ENCODE assay signal across 24 cellular contexts in the genomic region with DNA sequence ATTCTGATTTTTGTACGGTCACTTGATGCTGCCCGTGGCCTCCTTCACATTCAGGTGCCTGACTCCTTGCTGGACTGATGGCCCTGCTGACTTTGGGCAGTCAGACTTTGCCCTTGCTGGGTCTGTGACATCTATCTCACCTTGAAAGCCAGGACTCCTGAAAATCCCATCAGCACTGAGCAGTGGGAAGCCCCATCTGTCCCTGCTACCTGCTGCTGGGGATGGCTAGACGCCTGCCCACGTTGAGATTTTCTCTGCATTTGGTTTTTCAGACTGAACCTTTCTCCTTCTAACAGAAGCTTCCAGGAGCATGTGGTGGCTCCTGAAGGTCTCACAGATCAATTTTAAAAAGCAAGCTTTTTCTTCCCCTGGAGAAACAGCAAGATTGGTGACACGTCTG. TPM values are rescaled to one million over a fixed set of nuclear protein-coding genes. Genes with fewer than 3 reads are reported as not detected.
DNase-seq lines count a peak whose midpoint lies in the region; FAIRE-seq and TF ChIP-seq lines count a peak whose summit lies in the region.
"Had no signal": no experiment of that assay in that cellular context is flagged by ENCODE, and none has a peak within 500 bp of the region (broad histone marks: within the 10 kb centered on the region; RNA-seq: fewer than 3 reads in every experiment).

No MANE protein-coding gene starts in this region.

- H3K4me3 ChIP-seq in astrocyte (ENCODE audit: insufficient read depth, low read depth, low read length) = no peak overlapping the region
- H3K4me3 ChIP-seq in H1 (ENCODE audit: extremely low read depth in 1 of 4, insufficient read depth in 2 of 4, low read depth in 3 of 4, low read length in 4 of 4) = no peak overlapping the region
- H3K4me3 ChIP-seq: A549; BLaER1 treated with 17β-estradiol and CSF1 and Interleukin-3, amounts not matched to agents 10 nM and 100 nM had no signal

- H3K14ac ChIP-seq in H1 (ENCODE audit: insufficient read length) = no peak overlapping the region

- H3K23ac ChIP-seq in H1 (ENCODE audit: insufficient read length) = no peak overlapping the region

- H3K27ac ChIP-seq in astrocyte (ENCODE audit: low read depth, low read length) (no peak overlapping the region), H1 (ENCODE audit: low read depth, low read length) (no peak overlapping the region)
- H3K27ac ChIP-seq: A549; BLaER1 treated with 17β-estradiol and CSF1 and Interleukin-3, amounts not matched to agents 10 nM and 100 nM had no signal

- no peak overlapping the region for H2BK120ac ChIP-seq in H1 (replicated peaks; ENCODE audit: low read depth, low read length)

- no peaks in the 10 kb centered on the region for H3K9me3 Mint-ChIP-seq in astrocyte (ENCODE audit: unreplicated experiment)
- H3K9me3 Mint-ChIP-seq: CD4-positive, alpha-beta T cell; CD8-positive, alpha-beta memory T cell; H9 had no signal

- CTCF ChIA-PET in H1 (lab: Charles Lee; ENCODE audit: partially characterized antibody) = interaction anchor here (1.2 kb wide), 1 partner anchor 10 kb away, joined by 3 read pairs; a partner anchor contains a TSS

- H3K23me2 ChIP-seq in H1 (ENCODE audit: low read depth, low read length) = no peaks in the 10 kb centered on the region

- POLR2A ChIA-PET in H1 (lab: Charles Lee; ENCODE audit: partially characterized antibody) = interaction anchor here (0.9 to 2.2 kb wide), 4 partner anchors 10 to 19 kb away, joined by 3 to 25 read pairs (median 12); a partner anchor contains a TSS

- WGBS in H1 (ENCODE audit: extremely low coverage in 1 of 2, insufficient coverage in 1 of 2, insufficient read length in 1 of 2, insufficient replicate concordance in 2 of 2, low coverage in 1 of 2, low lambda C conversion rate in 2 of 2, missing lambda C conversion rate in 1 of 2), 2 experiments = 81% methylated on average over 5 of the region's 5 CpGs; no CpG with 5 or more reads in 1 of the 2 experiments

- H4K20me1 ChIP-seq in astrocyte (ENCODE audit: insufficient read depth, low read length) = no peaks in the 10 kb centered on the region
- peaks cover 0 to 1% of the 10 kb centered on the region in 2 experiments for H4K20me1 ChIP-seq in H1 (replicated peaks in 1 of 2; ENCODE audit: control insufficient read depth in 1 of 2, insufficient read depth in 2 of 2, low read length in 2 of 2)
- H4K20me1 ChIP-seq: BLaER1 treated with 17β-estradiol and CSF1 and Interleukin-3, amounts not matched to agents 10 nM and 100 nM had no signal

- H4K8ac ChIP-seq in H1 (ENCODE audit: extremely low read depth, insufficient read depth, low read length) = no peak overlapping the region

- H2BK5ac ChIP-seq in H1 (ENCODE audit: low read depth, low read length) = no peak overlapping the region

- no peak overlapping the region for H3K27ac Mint-ChIP-seq in astrocyte (ENCODE audit: unreplicated experiment)
- H3K27ac Mint-ChIP-seq: CD14-positive monocyte; CD4-positive, alpha-beta T cell; CD8-positive, alpha-beta memory T cell; H9 had no signal

- no peak for TF ChIP-seq RAD21 in H1 (IDR thresholded peaks at IDR 0.05 in 1 of 2, conservative IDR thresholded peaks at IDR 0.05 in 1 of 2; ENCODE audit: low read depth in 2 of 2, low read length in 2 of 2)

- H3K27me3 ChIP-seq in astrocyte (ENCODE audit: insufficient read depth, low read length) = no peaks in the 10 kb centered on the region
- no peaks in the 10 kb centered on the region for H3K27me3 ChIP-seq in H1 (replicated peaks in 1 of 4; ENCODE audit: control insufficient read depth in 3 of 4, extremely low read depth in 1 of 4, insufficient read depth in 3 of 4, low read length in 3 of 4)
- H3K27me3 ChIP-seq: BE2C; BLaER1 treated with 17β-estradiol and CSF1 and Interleukin-3, amounts not matched to agents 10 nM and 100 nM had no signal

- no peak overlapping the region for H3K18ac ChIP-seq in H1 (ENCODE audit: extremely low read depth, low read length)

- peaks cover 4% of the 10 kb centered on the region for H3K27me3 Mint-ChIP-seq in astrocyte (ENCODE audit: low read depth, unreplicated experiment)

- no peak overlapping the region for H2BK15ac ChIP-seq in H1 (ENCODE audit: low read length)

- H2BK12ac ChIP-seq in H1 (ENCODE audit: low read depth, low read length) = no peak overlapping the region

- H2BK20ac ChIP-seq in H1 (ENCODE audit: low read length) = no peak overlapping the region

- H3K4me1 Mint-ChIP-seq in astrocyte (ENCODE audit: low read depth, unreplicated experiment) = no peaks in the 10 kb centered on the region
- H3K4me1 Mint-ChIP-seq: CD14-positive monocyte; CD8-positive, alpha-beta memory T cell had no signal

- H3K4me1 ChIP-seq in astrocyte (ENCODE audit: insufficient read depth, low read length) (no peaks in the 10 kb centered on the region), H1 (replicated peaks in 1 of 4; ENCODE audit: control insufficient read depth in 3 of 4, insufficient read depth in 4 of 4, low read length in 3 of 4) (no peaks in the 10 kb centered on the region)
- H3K4me1 ChIP-seq: A549; BE2C; BLaER1 treated with 17β-estradiol and CSF1 and Interleukin-3, amounts not matched to agents 10 nM and 100 nM had no signal

- no peak overlapping the region for H3K4me3 Mint-ChIP-seq in astrocyte (ENCODE audit: unreplicated experiment)
- H3K4me3 Mint-ChIP-seq: CD14-positive monocyte; CD4-positive, alpha-beta T cell; CD8-positive, alpha-beta memory T cell; H9 had no signal

- H3K36me3 ChIP-seq in astrocyte (ENCODE audit: insufficient read depth, low read length) (no peaks in the 10 kb centered on the region), H1 (ENCODE audit: control insufficient read depth in 2 of 4, insufficient read depth in 4 of 4, low read length in 3 of 4) (no peaks in the 10 kb centered on the region)
- H3K36me3 ChIP-seq: BE2C; BLaER1 treated with 17β-estradiol and CSF1 and Interleukin-3, amounts not matched to agents 10 nM and 100 nM had no signal

- no peak for TF ChIP-seq CTCF in astrocyte (IDR thresholded peaks at IDR 0.05; ENCODE audit: insufficient read depth, low read depth, low read length)
- TF ChIP-seq CTCF in H1 (IDR thresholded peaks at IDR 0.05; ENCODE audit: control extremely low read depth in 1 of 3, insufficient read depth in 1 of 3, low read depth in 1 of 3, low read length in 3 of 3) = no peak

- H3K9ac ChIP-seq in astrocyte (ENCODE audit: low read length) (no peak overlapping the region), H1 (replicated peaks in 1 of 4; ENCODE audit: extremely low read depth in 1 of 4, low read depth in 3 of 4, low read length in 3 of 4) (no peak overlapping the region)
- H3K9ac ChIP-seq: BLaER1 treated with 17β-estradiol and CSF1 and Interleukin-3, amounts not matched to agents 10 nM and 100 nM had no signal

- H3K4ac ChIP-seq in H1 (replicated peaks; ENCODE audit: insufficient read length, low read depth, low read length) = peak overlapping the region; percentile 19

- no peak overlapping the region for H4K5ac ChIP-seq in H1 (ENCODE audit: insufficient read length, low read depth, low read length)

- H4K91ac ChIP-seq in H1 (replicated peaks; ENCODE audit: insufficient read length, low read length) = no peak overlapping the region

- H3K9me3 ChIP-seq in astrocyte (ENCODE audit: insufficient read depth, low read depth, low read length) = no peaks in the 10 kb centered on the region
- no peaks in the 10 kb centered on the region; a peak in 1 of 4 replicates for H3K9me3 ChIP-seq in H1 (ENCODE audit: insufficient read depth in 2 of 2, low read depth in 1 of 2, low read length in 1 of 2)
- H3K9me3 ChIP-seq: BE2C; BLaER1 treated with 17β-estradiol and CSF1 and Interleukin-3, amounts not matched to agents 10 nM and 100 nM had no signal

- TF ChIP-seq EP300 in H1 (IDR thresholded peaks at IDR 0.05; ENCODE audit: borderline replicate concordance in 1 of 2, low read depth in 2 of 2, low read length in 2 of 2) = no peak

- H3K56ac ChIP-seq in H1 (replicated peaks; ENCODE audit: insufficient read length, low read depth, low read length) = no peak overlapping the region

- no peaks in the 10 kb centered on the region for H3K79me1 ChIP-seq in H1 (ENCODE audit: low read depth, low read length)

- in situ Hi-C loops in G401 (cut with HindIII; ENCODE audit: low sequenced_read_pairs) = no loop called here

- H2AFZ ChIP-seq in astrocyte (ENCODE audit: low read depth, low read length) (no peak overlapping the region), H1 (ENCODE audit: low read length) (0 out of 2 replicates have a peak overlapping the region, but pooled peaks have one; percentile 49)

- H3K79me2 ChIP-seq in astrocyte (ENCODE audit: insufficient read depth, low read length) (no peaks in the 10 kb centered on the region), H1 (ENCODE audit: control insufficient read depth in 1 of 2, insufficient read depth in 2 of 2, low read length in 2 of 2) (no peaks in the 10 kb centered on the region)

- no peak for TF ChIP-seq POLR2A in H1 (IDR thresholded peaks at IDR 0.05; ENCODE audit: control extremely low read depth in 1 of 2, low read depth in 2 of 2, low read length in 2 of 2)

- FAIRE-seq in astrocyte (lab: Jason Lieb, UNC) = no peak
- no peak for FAIRE-seq in H1 (lab: Jason Lieb, UNC)
- FAIRE-seq: D721Med, GM12891, GM18507 had no signal

- DNase-seq in G401 (ENCODE audit: low spot score) (peak; percentile 73), astrocyte (ENCODE audit: low read depth) (no peak), H1 (ENCODE audit: low read depth in 1 of 2, low spot score in 2 of 2) (no peak), retina (peak; percentile 23), mucosa of gallbladder (ENCODE audit: low spot score) (no peak)
- no peak for DNase-seq in activated CD4-positive, alpha-beta T cell treated with anti-CD3 and anti-CD28 coated beads for 4 hours
- no peak for DNase-seq in activated CD4-positive, CD25-positive, alpha-beta regulatory T cell (lab: John Stamatoyannopoulos, UW)
- DNase-seq: 8988T; ACHN; AML-193; BE2C; CD4-positive, alpha-beta T cell; CD8-positive, alpha-beta memory T cell; DMS 273 treated with DMSO at 0.1 percent for 48 hours; DMS79; EL; GF-D8; H9 had no signal

- H2AK5ac ChIP-seq in H1 (ENCODE audit: low read depth, low read length) = no peak overlapping the region

- no peaks in the 10 kb centered on the region for H3K36me3 Mint-ChIP-seq in astrocyte (ENCODE audit: low read depth, unreplicated experiment)
- H3K36me3 Mint-ChIP-seq: CD14-positive monocyte; CD8-positive, alpha-beta memory T cell had no signal

- peak overlapping the region; percentile 15 for H3K4me2 ChIP-seq in astrocyte (ENCODE audit: low read length)
- H3K4me2 ChIP-seq in H1 (ENCODE audit: insufficient read depth in 1 of 2, low read depth in 2 of 2, low read length in 2 of 2) = no peak overlapping the region
- H3K4me2 ChIP-seq: A549; BLaER1 treated with 17β-estradiol and CSF1 and Interleukin-3, amounts not matched to agents 10 nM and 100 nM had no signal

RNA-seq across cellular contexts. Expression of a gene that starts 10.2 kb away (rescaled TPM):
- total RNA-seq in G401 (2014; rRNA removed; shearing (Covaris generic)) = 15.9 and 29.6 TPM in 2 replicates
- total RNA-seq in astrocyte (8.3 and 9.9 TPM in 2 replicates), mucosa of gallbladder (9.0 TPM)
- total RNA-seq in H1 (2021; fragmentation: NEBNext Ultra II Directional; extraction: Animal tissue kit (Norgen Biotek cat#: 25700)) = 9.3 and 9.9 TPM in 2 replicates
- polyA plus RNA-seq in H1 (2011; rRNA removed) = 2.9 and 3.0 TPM in 2 replicates
- polyA plus RNA-seq in H1 (2011; cell fraction: cytosol; rRNA removed) = 5.2 TPM
- polyA plus RNA-seq in H1 (2011; cell fraction: nucleus; rRNA removed) = 6.7 TPM
- 5.0 to 8.5 TPM (median 7.0 TPM) in 4 replicates for polyA plus RNA-seq in H1 (2012, experiment 1 of 2)
- 2.8 TPM for polyA plus RNA-seq in H1 (2012, experiment 2 of 2)
- polyA plus RNA-seq in H1 (2013, experiment 1 of 2) = 7.2 TPM
- polyA plus RNA-seq in H1 (2013, experiment 2 of 2) = 6.4 TPM
- 9.3 and 10.0 TPM in 2 replicates for polyA minus RNA-seq in H1 (2011; rRNA and poly(A)+ RNA removed)
- polyA minus RNA-seq in H1 (2011; cell fraction: cytosol; rRNA and poly(A)+ RNA removed) = 6.0 TPM
- 7.0 TPM for polyA minus RNA-seq in H1 (2011; cell fraction: nucleus; rRNA and poly(A)+ RNA removed)

RNA-seq across cellular contexts. Expression of a gene that starts 13.2 kb away (rescaled TPM):
- 41.8 and 56.6 TPM in 2 replicates for total RNA-seq in G401 (2014; rRNA removed; shearing (Covaris generic))
- total RNA-seq in astrocyte (37.5 and 42.5 TPM in 2 replicates), mucosa of gallbladder (27.9 TPM)
- total RNA-seq in H1 (2021; fragmentation: NEBNext Ultra II Directional; extraction: Animal tissue kit (Norgen Biotek cat#: 25700)) = 37.3 and 39.1 TPM in 2 replicates
- 6.7 and 14.2 TPM in 2 replicates for polyA plus RNA-seq in H1 (2011; rRNA removed)
- 14.1 TPM for polyA plus RNA-seq in H1 (2011; cell fraction: cytosol; rRNA removed)
- polyA plus RNA-seq in H1 (2011; cell fraction: nucleus; rRNA removed) = 7.9 TPM
- 13.7 to 22.6 TPM (median 16.6 TPM) in 4 replicates for polyA plus RNA-seq in H1 (2012, experiment 1 of 2)
- 1.6 TPM for polyA plus RNA-seq in H1 (2012, experiment 2 of 2)
- 16.6 TPM for polyA plus RNA-seq in H1 (2013, experiment 1 of 2)
- 17.9 TPM for polyA plus RNA-seq in H1 (2013, experiment 2 of 2)
- 26.5 and 38.3 TPM in 2 replicates for polyA minus RNA-seq in H1 (2011; rRNA and poly(A)+ RNA removed)
- polyA minus RNA-seq in H1 (2011; cell fraction: cytosol; rRNA and poly(A)+ RNA removed) = 12.8 TPM
- 26.2 TPM for polyA minus RNA-seq in H1 (2011; cell fraction: nucleus; rRNA and poly(A)+ RNA removed)

Comparison
In these comparisons a context has a peak if more than half of its experiments do, and no peak if none do; other contexts are left out.
1. DNase-seq: peak in G401 (single experiment) and retina (single experiment); none in astrocyte (single experiment), H1 (0 of 2), mucosa of gallbladder (single experiment), activated CD4-positive, alpha-beta T cell treated with anti-CD3 and anti-CD28 coated beads for 4 hours (0 of 2) and activated CD4-positive, CD25-positive, alpha-beta regulatory T cell (0 of 4).